1 cellular context compared by ENCODE assay signal in the genomic region with DNA sequence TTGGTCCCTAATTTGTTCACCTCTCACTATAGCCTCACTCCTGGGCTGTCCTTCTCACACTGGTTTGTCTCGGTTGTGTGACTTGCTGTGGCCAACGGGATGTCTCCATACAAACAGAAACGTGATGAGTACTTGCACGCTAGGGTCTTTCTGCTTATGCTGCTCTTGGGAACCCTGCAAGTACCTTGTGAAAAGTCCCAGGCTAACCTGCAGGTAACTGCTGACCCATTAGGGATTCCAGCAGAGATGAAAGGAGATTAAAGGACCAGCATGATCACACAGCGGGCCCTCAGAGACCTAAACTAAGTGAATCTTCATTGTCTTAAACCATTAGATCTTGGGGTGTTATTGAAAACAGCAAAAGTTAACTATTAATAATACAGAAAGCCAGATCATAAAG.
TF ChIP-seq lines count a peak whose summit lies in the region.

No MANE protein-coding gene starts in this region.

TF ChIP-seq in H1, 55 proteins besides CTCF, POLR2A, EP300 and RAD21:
- no peak for TF ChIP-seq CBX8 (IDR thresholded peaks at IDR 0.05; ENCODE audit: borderline replicate concordance, low read depth, low read length)
- TF ChIP-seq NANOG (IDR thresholded peaks at IDR 0.05; ENCODE audit: insufficient read depth, low read depth, low read length, poor library complexity, severe bottlenecking) = peak; percentile 79
